1 cellular context compared by ENCODE assay signal in the genomic region with DNA sequence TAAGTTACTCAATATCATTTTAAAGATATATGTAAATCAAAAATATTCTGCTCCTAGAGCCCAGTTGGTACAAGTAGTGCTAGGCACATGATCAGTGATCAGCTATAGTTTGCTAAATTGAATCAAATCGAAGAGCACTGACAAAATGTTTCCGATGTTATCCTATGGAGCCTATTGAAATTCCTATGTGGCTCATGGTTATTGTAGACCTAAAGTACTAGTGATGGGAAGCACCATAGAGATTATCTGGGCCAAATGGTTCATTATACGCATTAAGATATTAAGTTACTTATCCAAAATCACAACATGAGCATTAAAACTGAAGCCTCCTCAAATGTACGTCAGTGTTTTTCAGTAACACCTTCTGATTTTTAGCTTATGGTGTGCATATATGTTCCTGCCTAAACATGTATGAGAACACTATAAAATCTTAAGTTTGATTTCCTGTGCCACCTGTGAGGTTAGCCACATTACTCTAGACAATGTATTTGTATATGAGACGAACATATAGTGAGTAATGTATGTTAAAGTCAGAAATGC.
A peak's percentile ranks its signal among the peaks of the same experiment; 100 is the strongest.
TF ChIP-seq lines count a peak whose summit lies in the region.

No MANE protein-coding gene starts in this region.

TF ChIP-seq in WTC11, 78 proteins besides CTCF, POLR2A, EP300 and RAD21 (continued from another document):
- TF ChIP-seq, protein P1, sequence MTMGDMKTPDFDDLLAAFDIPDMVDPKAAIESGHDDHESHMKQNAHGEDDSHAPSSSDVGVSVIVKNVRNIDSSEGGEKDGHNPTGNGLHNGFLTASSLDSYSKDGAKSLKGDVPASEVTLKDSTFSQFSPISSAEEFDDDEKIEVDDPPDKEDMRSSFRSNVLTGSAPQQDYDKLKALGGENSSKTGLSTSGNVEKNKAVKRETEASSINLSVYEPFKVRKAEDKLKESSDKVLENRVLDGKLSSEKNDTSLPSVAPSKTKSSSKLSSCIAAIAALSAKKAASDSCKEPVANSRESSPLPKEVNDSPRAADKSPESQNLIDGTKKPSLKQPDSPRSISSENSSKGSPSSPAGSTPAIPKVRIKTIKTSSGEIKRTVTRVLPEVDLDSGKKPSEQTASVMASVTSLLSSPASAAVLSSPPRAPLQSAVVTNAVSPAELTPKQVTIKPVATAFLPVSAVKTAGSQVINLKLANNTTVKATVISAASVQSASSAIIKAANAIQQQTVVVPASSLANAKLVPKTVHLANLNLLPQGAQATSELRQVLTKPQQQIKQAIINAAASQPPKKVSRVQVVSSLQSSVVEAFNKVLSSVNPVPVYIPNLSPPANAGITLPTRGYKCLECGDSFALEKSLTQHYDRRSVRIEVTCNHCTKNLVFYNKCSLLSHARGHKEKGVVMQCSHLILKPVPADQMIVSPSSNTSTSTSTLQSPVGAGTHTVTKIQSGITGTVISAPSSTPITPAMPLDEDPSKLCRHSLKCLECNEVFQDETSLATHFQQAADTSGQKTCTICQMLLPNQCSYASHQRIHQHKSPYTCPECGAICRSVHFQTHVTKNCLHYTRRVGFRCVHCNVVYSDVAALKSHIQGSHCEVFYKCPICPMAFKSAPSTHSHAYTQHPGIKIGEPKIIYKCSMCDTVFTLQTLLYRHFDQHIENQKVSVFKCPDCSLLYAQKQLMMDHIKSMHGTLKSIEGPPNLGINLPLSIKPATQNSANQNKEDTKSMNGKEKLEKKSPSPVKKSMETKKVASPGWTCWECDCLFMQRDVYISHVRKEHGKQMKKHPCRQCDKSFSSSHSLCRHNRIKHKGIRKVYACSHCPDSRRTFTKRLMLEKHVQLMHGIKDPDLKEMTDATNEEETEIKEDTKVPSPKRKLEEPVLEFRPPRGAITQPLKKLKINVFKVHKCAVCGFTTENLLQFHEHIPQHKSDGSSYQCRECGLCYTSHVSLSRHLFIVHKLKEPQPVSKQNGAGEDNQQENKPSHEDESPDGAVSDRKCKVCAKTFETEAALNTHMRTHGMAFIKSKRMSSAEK (CRISPR knock-in tag; IDR thresholded peaks at IDR 0.05; ENCODE audit: borderline replicate concordance), result peak; percentile 97
- TF ChIP-seq FOXK1 (CRISPR knock-in tag; IDR thresholded peaks at IDR 0.05) (no peak), NR3C1 (CRISPR knock-in tag; conservative IDR thresholded peaks at IDR 0.05; ENCODE audit: low read depth) (no peak), ZNF671 (CRISPR knock-in tag; IDR thresholded peaks at IDR 0.05) (peak; percentile 95), ZNF416 (CRISPR knock-in tag; IDR thresholded peaks at IDR 0.05) (peak; percentile 92), HMGXB4 (CRISPR knock-in tag; IDR thresholded peaks at IDR 0.05) (no peak), NFYB (CRISPR knock-in tag; conservative IDR thresholded peaks at IDR 0.05; ENCODE audit: low read depth) (no peak), ELF4 (CRISPR knock-in tag; IDR thresholded peaks at IDR 0.05; ENCODE audit: low read depth) (no peak), NFATC4 (CRISPR knock-in tag; IDR thresholded peaks at IDR 0.05) (peak; percentile 94), ESRRA (CRISPR knock-in tag; IDR thresholded peaks at IDR 0.05; ENCODE audit: borderline replicate concordance) (no peak), SOX15 (CRISPR knock-in tag; IDR thresholded peaks at IDR 0.05) (no peak), KAT7 (CRISPR knock-in tag; IDR thresholded peaks at IDR 0.05; ENCODE audit: borderline replicate concordance) (no peak)
- TF ChIP-seq, protein P2, sequence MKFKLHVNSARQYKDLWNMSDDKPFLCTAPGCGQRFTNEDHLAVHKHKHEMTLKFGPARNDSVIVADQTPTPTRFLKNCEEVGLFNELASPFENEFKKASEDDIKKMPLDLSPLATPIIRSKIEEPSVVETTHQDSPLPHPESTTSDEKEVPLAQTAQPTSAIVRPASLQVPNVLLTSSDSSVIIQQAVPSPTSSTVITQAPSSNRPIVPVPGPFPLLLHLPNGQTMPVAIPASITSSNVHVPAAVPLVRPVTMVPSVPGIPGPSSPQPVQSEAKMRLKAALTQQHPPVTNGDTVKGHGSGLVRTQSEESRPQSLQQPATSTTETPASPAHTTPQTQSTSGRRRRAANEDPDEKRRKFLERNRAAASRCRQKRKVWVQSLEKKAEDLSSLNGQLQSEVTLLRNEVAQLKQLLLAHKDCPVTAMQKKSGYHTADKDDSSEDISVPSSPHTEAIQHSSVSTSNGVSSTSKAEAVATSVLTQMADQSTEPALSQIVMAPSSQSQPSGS (CRISPR knock-in tag; IDR thresholded peaks at IDR 0.05; ENCODE audit: borderline replicate concordance, low read depth), result no peak
- TF ChIP-seq, protein P3, sequence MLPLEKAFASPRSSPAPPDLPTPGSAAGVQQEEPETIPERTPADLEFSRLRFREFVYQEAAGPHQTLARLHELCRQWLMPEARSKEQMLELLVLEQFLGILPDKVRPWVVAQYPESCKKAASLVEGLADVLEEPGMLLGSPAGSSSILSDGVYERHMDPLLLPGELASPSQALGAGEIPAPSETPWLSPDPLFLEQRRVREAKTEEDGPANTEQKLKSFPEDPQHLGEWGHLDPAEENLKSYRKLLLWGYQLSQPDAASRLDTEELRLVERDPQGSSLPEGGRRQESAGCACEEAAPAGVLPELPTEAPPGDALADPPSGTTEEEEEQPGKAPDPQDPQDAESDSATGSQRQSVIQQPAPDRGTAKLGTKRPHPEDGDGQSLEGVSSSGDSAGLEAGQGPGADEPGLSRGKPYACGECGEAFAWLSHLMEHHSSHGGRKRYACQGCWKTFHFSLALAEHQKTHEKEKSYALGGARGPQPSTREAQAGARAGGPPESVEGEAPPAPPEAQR (CRISPR knock-in tag; IDR thresholded peaks at IDR 0.05), result no peak
- TF ChIP-seq, protein P4, sequence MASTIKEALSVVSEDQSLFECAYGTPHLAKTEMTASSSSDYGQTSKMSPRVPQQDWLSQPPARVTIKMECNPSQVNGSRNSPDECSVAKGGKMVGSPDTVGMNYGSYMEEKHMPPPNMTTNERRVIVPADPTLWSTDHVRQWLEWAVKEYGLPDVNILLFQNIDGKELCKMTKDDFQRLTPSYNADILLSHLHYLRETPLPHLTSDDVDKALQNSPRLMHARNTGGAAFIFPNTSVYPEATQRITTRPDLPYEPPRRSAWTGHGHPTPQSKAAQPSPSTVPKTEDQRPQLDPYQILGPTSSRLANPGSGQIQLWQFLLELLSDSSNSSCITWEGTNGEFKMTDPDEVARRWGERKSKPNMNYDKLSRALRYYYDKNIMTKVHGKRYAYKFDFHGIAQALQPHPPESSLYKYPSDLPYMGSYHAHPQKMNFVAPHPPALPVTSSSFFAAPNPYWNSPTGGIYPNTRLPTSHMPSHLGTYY (CRISPR knock-in tag; IDR thresholded peaks at IDR 0.05), result peak; percentile 86
- TF ChIP-seq, protein P5, sequence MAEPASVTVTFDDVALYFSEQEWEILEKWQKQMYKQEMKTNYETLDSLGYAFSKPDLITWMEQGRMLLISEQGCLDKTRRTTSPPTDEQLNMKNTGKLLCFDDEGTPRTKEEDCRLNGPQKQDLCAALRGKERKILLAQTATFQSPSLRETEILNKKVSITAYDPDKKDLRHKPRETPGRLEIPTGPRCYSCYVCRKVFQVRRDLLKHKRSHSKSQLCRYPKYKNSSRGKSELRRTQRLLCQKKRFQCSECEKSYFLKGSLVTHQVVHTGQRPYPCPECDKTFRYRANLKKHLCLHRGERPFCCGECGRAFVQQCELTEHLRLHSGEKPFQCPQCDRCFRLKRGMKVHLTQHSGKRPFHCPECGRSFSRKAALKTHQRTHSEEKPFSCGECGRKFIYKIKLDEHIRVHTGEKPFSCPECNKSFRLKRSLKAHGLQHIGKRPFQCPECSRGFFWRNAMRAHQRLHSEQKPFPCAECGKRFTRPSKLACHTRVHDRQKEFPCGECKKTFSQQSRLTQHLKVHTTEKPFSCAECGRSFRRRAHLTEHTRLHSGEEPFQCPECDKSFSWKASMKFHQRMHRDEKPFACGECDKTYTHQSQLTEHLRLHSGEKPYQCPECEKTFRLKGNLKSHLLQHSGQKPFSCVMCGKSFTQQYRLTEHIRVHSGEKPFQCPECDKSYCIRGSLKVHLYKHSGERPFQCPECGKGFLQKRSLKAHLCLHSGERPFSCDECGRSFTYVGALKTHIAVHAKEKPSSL (CRISPR knock-in tag; conservative IDR thresholded peaks at IDR 0.05), result peak; percentile 84; the same call in 1 of the 2 replicates
